In genomic region chr14:74459289-74459946, GRCh38 we compare ENCODE assay signal across 1 cellular context.
TF ChIP-seq lines count a peak whose summit lies in the region.

No MANE protein-coding gene starts in this region.

TF ChIP-seq in H1, 55 proteins besides CTCF, POLR2A, EP300 and RAD21:
- TF ChIP-seq GTF2F1 (IDR thresholded peaks at IDR 0.05; ENCODE audit: borderline replicate concordance, low read depth, low read length) (no peak), SIX5 (IDR thresholded peaks at IDR 0.05; ENCODE audit: low read depth, low read length) (no peak), SIRT6 (IDR thresholded peaks at IDR 0.05; ENCODE audit: low read length) (no peak), HDAC2 (IDR thresholded peaks at IDR 0.05; ENCODE audit: borderline replicate concordance in 1 of 2, low read depth in 2 of 2, low read length in 2 of 2) (no peak), CHD7 (IDR thresholded peaks at IDR 0.05; ENCODE audit: insufficient replicate concordance, low read length) (no peak), ASH2L (IDR thresholded peaks at IDR 0.05; ENCODE audit: low read length) (no peak), SP1 (IDR thresholded peaks at IDR 0.05; ENCODE audit: low read depth, low read length) (no peak), PHF8 (conservative IDR thresholded peaks at IDR 0.05; ENCODE audit: low read depth, low read length) (no peak), ATF2 (IDR thresholded peaks at IDR 0.05; ENCODE audit: low read length) (no peak), TBP (IDR thresholded peaks at IDR 0.05; ENCODE audit: low read depth, low read length) (no peak), KDM4A (IDR thresholded peaks at IDR 0.05; ENCODE audit: low read depth, low read length, severe bottlenecking) (no peak), BCL11A (IDR thresholded peaks at IDR 0.05; ENCODE audit: low read depth in 2 of 2, low read length in 2 of 2) (no peak), NANOG (IDR thresholded peaks at IDR 0.05; ENCODE audit: insufficient read depth, low read depth, low read length, poor library complexity, severe bottlenecking) (no peak), TEAD4 (IDR thresholded peaks at IDR 0.05; ENCODE audit: low read depth, low read length) (no peak), JUND (IDR thresholded peaks at IDR 0.05; ENCODE audit: low read length) (peak; percentile 91), GABPA (IDR thresholded peaks at IDR 0.05; ENCODE audit: borderline replicate concordance, insufficient read depth, low read length) (no peak), CBX5 (IDR thresholded peaks at IDR 0.05; ENCODE audit: low read depth, low read length) (no peak), NRF1 (IDR thresholded peaks at IDR 0.05; ENCODE audit: low read depth, low read length) (no peak), RNF2 (IDR thresholded peaks at IDR 0.05; ENCODE audit: borderline replicate concordance, low read depth, low read length, missing control alignments, poor library complexity, severe bottlenecking) (no peak), CHD1 (IDR thresholded peaks at IDR 0.05; ENCODE audit: low read depth, low read length) (no peak), POLR2AphosphoS5 (IDR thresholded peaks at IDR 0.05; ENCODE audit: low read depth, low read length) (no peak), MAX (IDR thresholded peaks at IDR 0.05) (no peak), E2F6 (IDR thresholded peaks at IDR 0.05) (no peak), KDM1A (IDR thresholded peaks at IDR 0.05; ENCODE audit: borderline replicate concordance, low read length) (no peak), CEBPB (IDR thresholded peaks at IDR 0.05; ENCODE audit: low read depth, low read length) (no peak), BACH1 (IDR thresholded peaks at IDR 0.05; ENCODE audit: low read length) (peak; percentile 91), TCF12 (IDR thresholded peaks at IDR 0.05; ENCODE audit: low read depth, low read length) (no peak), SP2 (IDR thresholded peaks at IDR 0.05; ENCODE audit: low read length) (no peak), CTBP2 (IDR thresholded peaks at IDR 0.05; ENCODE audit: borderline replicate concordance, insufficient read depth, insufficient read length, low read length) (no peak), SIN3A (conservative IDR thresholded peaks at IDR 0.05 in 1 of 2, IDR thresholded peaks at IDR 0.05 in 1 of 2; ENCODE audit: low read depth in 1 of 2, low read length in 2 of 2) (no peak), MAFK (IDR thresholded peaks at IDR 0.05; ENCODE audit: low read depth, low read length) (peak; percentile 76; the same call in 1 of the 2 replicates), YY1 (IDR thresholded peaks at IDR 0.05; ENCODE audit: low read depth, low read length) (no peak), USF2 (IDR thresholded peaks at IDR 0.05; ENCODE audit: low read length) (no peak), JUN (IDR thresholded peaks at IDR 0.05; ENCODE audit: low read depth, low read length) (0 out of 2 replicates have a peak, but pooled peaks have one; percentile 12), CREB1 (IDR thresholded peaks at IDR 0.05) (no peak), ATF3 (IDR thresholded peaks at IDR 0.05; ENCODE audit: insufficient read depth, low read depth, low read length) (0 out of 2 replicates have a peak, but pooled peaks have one; percentile 8)
